ENCODE assay signal across 19 cellular contexts in genomic region chr20:6269163-6269873, GRCh38.
DNase-seq lines count a peak whose midpoint lies in the region; ATAC-seq and TF ChIP-seq lines count a peak whose summit lies in the region.
"Had no signal": no experiment of that assay in that cellular context is flagged by ENCODE, and none has a peak within 500 bp of the region (broad histone marks: within the 10 kb centered on the region; RNA-seq: fewer than 3 reads in every experiment).

No MANE protein-coding gene starts in this region.

- no peaks in the 10 kb centered on the region for H3K9me3 Mint-ChIP-seq in GM23338
- H3K9me3 Mint-ChIP-seq in endothelial cell (ENCODE audit: unreplicated experiment), result no peaks in the 10 kb centered on the region
- H3K9me3 Mint-ChIP-seq: nephron; stimulated activated memory B cell treated with anti-CD40 and anti-IgM and Interleukin-4, amounts not matched to agents 10 μg/mL and 1 μg/mL and 100 μg/mL, for 72 hours; type B pancreatic cell had no signal

- no peak overlapping the region for H3K4me2 ChIP-seq in GM23338
- no peak overlapping the region for H3K4me2 ChIP-seq in Karpas-422 (ENCODE audit: low read depth, low read length, poor library complexity, severe bottlenecking)
- H3K4me2 ChIP-seq in PC-3 (ENCODE audit: low read length), result no peak overlapping the region

- H4K20me1 ChIP-seq in GM23338 (replicated peaks; ENCODE audit: insufficient read depth) (no peaks in the 10 kb centered on the region), Karpas-422 (ENCODE audit: insufficient read depth, low read depth, low read length) (no peaks in the 10 kb centered on the region), PC-3 (ENCODE audit: low read length) (no peaks in the 10 kb centered on the region)

- TF ChIP-seq POLR2A in erythroblast (IDR thresholded peaks at IDR 0.05; ENCODE audit: low read length), result no peak

- H3K4me3 ChIP-seq in GM23338 (no peak overlapping the region), Karpas-422 (ENCODE audit: low read length) (no peak overlapping the region), PC-3 (ENCODE audit: low read length) (no peak overlapping the region), lower lobe of right lung (no peak overlapping the region)
- H3K4me3 ChIP-seq: ascending aorta, psoas muscle, spleen had no signal

- peaks cover 7% of the 10 kb centered on the region for H3K9me2 ChIP-seq in GM23338 (ENCODE audit: insufficient read depth)
- no peaks in the 10 kb centered on the region for H3K9me2 ChIP-seq in Karpas-422 (replicated peaks; ENCODE audit: insufficient read depth, low read length)
- H3K9me2 ChIP-seq in PC-3 (replicated peaks; ENCODE audit: low read length), result no peaks in the 10 kb centered on the region

- H3K4me1 Mint-ChIP-seq in GM23338 (peaks cover 6% of the 10 kb centered on the region), endothelial cell (ENCODE audit: unreplicated experiment) (no peaks in the 10 kb centered on the region)
- H3K4me1 Mint-ChIP-seq: IgD-negative memory B cell; stimulated activated memory B cell treated with anti-CD40 and anti-IgM and Interleukin-4, amounts not matched to agents 10 μg/mL and 1 μg/mL and 100 μg/mL, for 72 hours; T-cell had no signal

- H2AFZ ChIP-seq in GM23338 (peak overlapping the region; percentile 78), Karpas-422 (ENCODE audit: low read length) (0 out of 2 replicates have a peak overlapping the region, but pooled peaks have one; percentile 52), PC-3 (ENCODE audit: low read length) (no peak overlapping the region)

- BruUV-seq in PC-3 (replicated peaks; lab: Mats Ljungman, UMichigan), result no TSS peak

- TF ChIP-seq CTCF in GM23338 (conservative IDR thresholded peaks at IDR 0.05; ENCODE audit: low read depth in 2 of 2) (no peak), PC-3 (conservative IDR thresholded peaks at IDR 0.05; ENCODE audit: low read depth, low read length) (no peak), lower lobe of right lung (IDR thresholded peaks at IDR 0.05) (no peak), endothelial cell (IDR thresholded peaks at IDR 0.05; ENCODE audit: unreplicated experiment) (no peak)

- POLR2A ChIA-PET in PC-3 (lab: Charles Lee; ENCODE audit: unreplicated experiment), result no interaction called here

- DNase-seq in GM23338 (ENCODE audit: low spot score), result peak; percentile 30
- peak; percentile 41 for DNase-seq in Karpas-422
- DNase-seq in PC-3, result peak; percentile 18
- peak; percentile 2 to 35 for DNase-seq in erythroblast (lab: John Stamatoyannopoulos, UW)
- no peak for DNase-seq in lower lobe of right lung
- DNase-seq in NCI-H82 treated with DMSO at 0.1 percent for 48 hours (lab: John Stamatoyannopoulos, UW; ENCODE audit: unreplicated experiment), result no peak
- no peak for DNase-seq in endothelial cell (ENCODE audit: low spot score)
- DNase-seq: activated effector memory CD4-positive, alpha-beta T cell treated with Interleukin-2 at 50 U/mL for 16 hours; NCI-H1417 treated with DMSO at 0.1 percent for 48 hours; NCI-H446 treated with DMSO at 0.1 percent for 48 hours; psoas muscle; spleen; T-cell had no signal

- intact Hi-C loops in PC-3 (cut with micrococcal nuclease) (loop anchor here (10.0 kb wide), 1 partner anchor 285 kb away; no protein-coding TSS in a partner anchor), lower lobe of right lung (cut with DNase I) (no loop called here)

- H3K79me2 ChIP-seq in GM23338 (replicated peaks; ENCODE audit: insufficient read depth) (no peaks in the 10 kb centered on the region), Karpas-422 (ENCODE audit: low read length) (no peaks in the 10 kb centered on the region), PC-3 (ENCODE audit: low read length) (no peaks in the 10 kb centered on the region)

- H3F3A ChIP-seq in GM23338 (replicated peaks; ENCODE audit: low read depth) (no peaks in the 10 kb centered on the region), PC-3 (ENCODE audit: low read length, unreplicated experiment) (no peaks in the 10 kb centered on the region)

- H3K27me3 ChIP-seq in GM23338 (ENCODE audit: insufficient read depth) (no peaks in the 10 kb centered on the region), Karpas-422 (ENCODE audit: low read length) (no peaks in the 10 kb centered on the region), PC-3 (ENCODE audit: low read length) (peaks cover 44% of the 10 kb centered on the region), lower lobe of right lung (ENCODE audit: low read depth) (no peaks in the 10 kb centered on the region)
- H3K27me3 ChIP-seq: ascending aorta, spleen had no signal

- no peaks in the 10 kb centered on the region for H3K36me3 ChIP-seq in GM23338 (ENCODE audit: insufficient read depth)
- no peaks in the 10 kb centered on the region for H3K36me3 ChIP-seq in Karpas-422 (ENCODE audit: insufficient read depth, low read length)
- no peaks in the 10 kb centered on the region for H3K36me3 ChIP-seq in PC-3 (ENCODE audit: low read depth, low read length)
- no peaks in the 10 kb centered on the region for H3K36me3 ChIP-seq in lower lobe of right lung
- H3K36me3 ChIP-seq: ascending aorta, spleen had no signal

- H3K4me3 Mint-ChIP-seq in GM23338 (no peak overlapping the region), endothelial cell (ENCODE audit: unreplicated experiment) (no peak overlapping the region)
- H3K4me3 Mint-ChIP-seq: nephron; stimulated activated memory B cell treated with anti-CD40 and anti-IgM and Interleukin-4, amounts not matched to agents 10 μg/mL and 1 μg/mL and 100 μg/mL, for 72 hours; T-cell; type B pancreatic cell had no signal

- H3K27me3 Mint-ChIP-seq in GM23338 (ENCODE audit: insufficient read depth, low read depth, poor library complexity) (peaks cover 2% of the 10 kb centered on the region), endothelial cell (ENCODE audit: unreplicated experiment) (no peaks in the 10 kb centered on the region)
- H3K27me3 Mint-ChIP-seq: stimulated activated memory B cell treated with anti-CD40 and anti-IgM and Interleukin-4, amounts not matched to agents 10 μg/mL and 1 μg/mL and 100 μg/mL, for 72 hours had no signal

- peak; percentile 54 for ATAC-seq in GM23338
- no peak for ATAC-seq in PC-3
- ATAC-seq in lower lobe of right lung, result no peak
- ATAC-seq: psoas muscle; stimulated activated memory B cell treated with anti-CD40 and anti-IgM and Interleukin-4, amounts not matched to agents 10 μg/mL and 1 μg/mL and 100 μg/mL, for 72 hours; T-cell had no signal

- CTCF ChIA-PET in PC-3 (lab: Charles Lee), result no interaction called here

- H3K9me3 ChIP-seq in Karpas-422 (ENCODE audit: low read length) (no peaks in the 10 kb centered on the region), PC-3 (ENCODE audit: low read length) (no peaks in the 10 kb centered on the region), lower lobe of right lung (no peaks in the 10 kb centered on the region)
- H3K9me3 ChIP-seq: ascending aorta, psoas muscle, spleen had no signal

- H3K27ac ChIP-seq in GM23338 (ENCODE audit: low read depth) (no peak overlapping the region), Karpas-422 (ENCODE audit: low read length) (no peak overlapping the region), PC-3 (ENCODE audit: low read length) (no peak overlapping the region), lower lobe of right lung (no peak overlapping the region)
- H3K27ac ChIP-seq: ascending aorta, epithelial cell of prostate, psoas muscle, spleen had no signal

- no peaks in the 10 kb centered on the region for H3K4me1 ChIP-seq in GM23338 (ENCODE audit: insufficient read depth)
- no peaks in the 10 kb centered on the region for H3K4me1 ChIP-seq in Karpas-422 (ENCODE audit: low read length)
- 0 out of 2 replicates have a peak, but pooled peaks cover 4% of the 10 kb centered on the region for H3K4me1 ChIP-seq in PC-3 (ENCODE audit: insufficient read depth, low read length)
- no peaks in the 10 kb centered on the region for H3K4me1 ChIP-seq in lower lobe of right lung
- H3K4me1 ChIP-seq: psoas muscle had no signal

- no peak overlapping the region for H3K9ac ChIP-seq in Karpas-422 (ENCODE audit: low read length)
- H3K9ac ChIP-seq in PC-3 (ENCODE audit: low read length), result no peak overlapping the region

- H3K36me3 Mint-ChIP-seq in GM23338 (ENCODE audit: low read depth), result no peaks in the 10 kb centered on the region
- no peaks in the 10 kb centered on the region for H3K36me3 Mint-ChIP-seq in endothelial cell (ENCODE audit: low read depth, unreplicated experiment)
- H3K36me3 Mint-ChIP-seq: IgD-negative memory B cell; stimulated activated memory B cell treated with anti-CD40 and anti-IgM and Interleukin-4, amounts not matched to agents 10 μg/mL and 1 μg/mL and 100 μg/mL, for 72 hours; T-cell; type B pancreatic cell had no signal

- H3K27ac Mint-ChIP-seq in GM23338, result peak overlapping the region; percentile 38
- H3K27ac Mint-ChIP-seq in endothelial cell (ENCODE audit: unreplicated experiment), result no peak overlapping the region
- H3K27ac Mint-ChIP-seq: IgD-negative memory B cell; nephron; stimulated activated memory B cell treated with anti-CD40 and anti-IgM and Interleukin-4, amounts not matched to agents 10 μg/mL and 1 μg/mL and 100 μg/mL, for 72 hours; T-cell; type B pancreatic cell had no signal

TF ChIP-seq in GM23338, 12 proteins besides CTCF, POLR2A, EP300 and RAD21 (continues in another document):
- TF ChIP-seq REST (IDR thresholded peaks at IDR 0.05; ENCODE audit: unreplicated experiment), result peak; percentile 61

Comparison
In these comparisons a context has a peak if more than half of its experiments do, and no peak if none do; other contexts are left out.
1. DNase-seq: peak in GM23338 (single experiment), Karpas-422 (single experiment), PC-3 (single experiment) and erythroblast (2 of 2); none in lower lobe of right lung (single experiment), NCI-H82 treated with DMSO at 0.1 percent for 48 hours (single experiment) and endothelial cell (single experiment).